ENCODE assay signal across 1 cellular context in genomic region chr11:123640677-123641494, GRCh38.
TF ChIP-seq lines count a peak whose summit lies in the region.

No MANE protein-coding gene starts in this region.

TF ChIP-seq in SK-N-SH treated with all-trans-retinoic acid at 6 μM for 48 hours, 23 proteins besides CTCF, POLR2A, EP300 and RAD21 (continued from another document):
- TF ChIP-seq SNAI2 (CRISPR knock-in tag; IDR thresholded peaks at IDR 0.05) = no peak
- TF ChIP-seq ZC3H10 (CRISPR knock-in tag; IDR thresholded peaks at IDR 0.05) = no peak
- no peak for TF ChIP-seq TOX (CRISPR knock-in tag; IDR thresholded peaks at IDR 0.05; ENCODE audit: borderline replicate concordance)
- TF ChIP-seq ZNF70 (CRISPR knock-in tag; IDR thresholded peaks at IDR 0.05) = no peak
TF ChIP-seq in SK-N-SH treated with all-trans-retinoic acid at 6 μM for 48 hours: peak in this region for 0.
